In the genomic region with DNA sequence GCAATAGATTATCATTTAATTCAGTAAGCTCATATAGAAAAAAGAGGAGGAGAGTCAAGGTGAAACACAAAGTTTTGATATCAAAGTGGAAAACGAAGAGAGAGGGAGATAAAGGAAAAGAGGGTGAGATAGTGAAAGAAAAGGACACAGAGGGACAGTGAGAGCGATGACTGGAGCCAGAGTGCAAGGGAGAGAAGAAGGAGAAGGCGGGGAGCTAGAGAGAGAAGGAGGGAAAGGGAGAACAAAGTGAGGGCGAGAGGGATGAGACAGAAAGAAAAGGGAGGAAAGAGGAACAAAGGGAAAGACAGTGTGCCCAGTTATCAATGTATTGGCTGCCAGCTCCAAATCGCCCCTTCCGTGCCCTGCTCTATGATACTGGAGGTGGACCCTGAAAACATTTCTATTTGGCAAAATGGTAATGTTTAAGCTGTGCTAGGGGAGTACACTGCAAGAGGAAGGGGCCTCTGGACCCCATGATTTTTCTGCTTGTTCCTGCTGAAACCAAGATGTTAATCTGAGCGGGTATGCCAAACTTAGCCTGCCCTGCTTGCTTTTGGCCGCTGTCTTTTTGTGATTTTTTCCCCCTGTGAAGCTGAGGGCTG, we compare ENCODE assay signal across 20 cellular contexts. TPM values are rescaled to one million over a fixed set of nuclear protein-coding genes. Genes with fewer than 3 reads are reported as not detected.
DNase-seq lines count a peak whose midpoint lies in the region; TF ChIP-seq lines count a peak whose summit lies in the region.
"Had no signal": no experiment of that assay in that cellular context is flagged by ENCODE, and none has a peak within 500 bp of the region (broad histone marks: within the 10 kb centered on the region; RNA-seq: fewer than 3 reads in every experiment).

No MANE protein-coding gene starts in this region.

- no peaks in the 10 kb centered on the region for H3K79me2 ChIP-seq in mesendoderm (ENCODE audit: control insufficient read depth, insufficient read depth, low read length)

- H2BK120ac ChIP-seq in mesendoderm (ENCODE audit: low read depth, low read length): no peak overlapping the region

- TF ChIP-seq CTCF in left ventricle myocardium inferior (IDR thresholded peaks at IDR 0.05; ENCODE audit: borderline replicate concordance) (no peak), coronary artery (IDR thresholded peaks at IDR 0.05) (no peak), liver (IDR thresholded peaks at IDR 0.05; ENCODE audit: low read depth, low read length, missing input control) (no peak), testis (IDR thresholded peaks at IDR 0.05) (no peak)

- H3K4me3 ChIP-seq in left ventricle myocardium inferior: peak overlapping the region; percentile 57
- peak overlapping the region; percentile 16 for H3K4me3 ChIP-seq in coronary artery
- peak overlapping the region; percentile 6 to 52 (median 8) for H3K4me3 ChIP-seq in liver (ENCODE audit: low read depth in 1 of 3, low read length in 3 of 3)
- H3K4me3 ChIP-seq in testis: peak overlapping the region; percentile 22 to 29
- no peak overlapping the region for H3K4me3 ChIP-seq in mesendoderm (ENCODE audit: low read length)
- H3K4me3 ChIP-seq: A549 had no signal

- H3K4me1 ChIP-seq in left ventricle myocardium inferior (peaks cover 3% of the 10 kb centered on the region), liver (ENCODE audit: control insufficient read depth in 4 of 4, insufficient read depth in 4 of 4, low read length in 3 of 4) (peaks cover 0 to 25% (median 11%) of the 10 kb centered on the region in 4 donors), testis (peaks cover 7% of the 10 kb centered on the region), mesendoderm (ENCODE audit: control insufficient read depth, low read depth, low read length) (no peaks in the 10 kb centered on the region)
- H3K4me1 ChIP-seq: A549 had no signal

- H3K4me2 ChIP-seq in mesendoderm (ENCODE audit: low read length): no peak overlapping the region
- H3K4me2 ChIP-seq: A549 had no signal

- H3K9me3 ChIP-seq in left ventricle myocardium inferior (replicated peaks): peaks cover 8% of the 10 kb centered on the region
- H3K9me3 ChIP-seq in liver (ENCODE audit: control insufficient read depth in 4 of 4, low read length in 3 of 4): no peaks in the 10 kb centered on the region
- no peaks in the 10 kb centered on the region for H3K9me3 ChIP-seq in testis
- H3K9me3 ChIP-seq: A549 had no signal

- no peak overlapping the region for H2AK5ac ChIP-seq in mesendoderm (ENCODE audit: low read length)

- no peak for TF ChIP-seq POLR2A in testis (IDR thresholded peaks at IDR 0.05)

- no peak overlapping the region for H2BK15ac ChIP-seq in mesendoderm (replicated peaks; ENCODE audit: low read depth)

- peaks cover 83% of the 10 kb centered on the region for H3K27me3 ChIP-seq in left ventricle myocardium inferior (ENCODE audit: low read depth)
- no peaks in the 10 kb centered on the region for H3K27me3 ChIP-seq in liver (ENCODE audit: control insufficient read depth in 4 of 4, insufficient read depth in 4 of 4, low read length in 3 of 4)
- H3K27me3 ChIP-seq in testis: no peaks in the 10 kb centered on the region
- no peaks in the 10 kb centered on the region for H3K27me3 ChIP-seq in mesendoderm (ENCODE audit: insufficient read depth, low read length, poor library complexity)

- no peak overlapping the region for H2BK5ac ChIP-seq in mesendoderm (ENCODE audit: low read length)

- H3K23ac ChIP-seq in mesendoderm (ENCODE audit: low read length): no peak overlapping the region

- H3K9ac ChIP-seq in liver (ENCODE audit: low read depth in 1 of 2, low read length in 2 of 2) (peak overlapping the region in 1 of 2 donors; percentile 84), mesendoderm (ENCODE audit: low read length) (no peak overlapping the region)

- WGBS in liver: 25% methylated on average over 8 of the region's 8 CpGs
- 22 to 23% methylated on average over 8 of the region's 8 CpGs for WGBS in testis, 2 donors
- WGBS in mesendoderm (ENCODE audit: extremely low coverage, insufficient coverage, low lambda C conversion rate): 100% methylated on average over 1 of the region's 8 CpGs

- H3K27ac ChIP-seq in left ventricle myocardium inferior (replicated peaks) (no peak overlapping the region), coronary artery (no peak overlapping the region), liver (ENCODE audit: low read depth in 1 of 2, low read length in 2 of 2) (peak overlapping the region; percentile 65 to 82), testis (peak overlapping the region; percentile 23 to 71), mesendoderm (ENCODE audit: low read depth, low read length) (no peak overlapping the region)
- H3K27ac ChIP-seq: A549 had no signal

- H3K79me1 ChIP-seq in mesendoderm (ENCODE audit: low read length): no peaks in the 10 kb centered on the region

- H3K36me3 ChIP-seq in left ventricle myocardium inferior: no peaks in the 10 kb centered on the region
- no peaks in the 10 kb centered on the region for H3K36me3 ChIP-seq in liver (ENCODE audit: control insufficient read depth in 4 of 4, insufficient read depth in 3 of 4, low read depth in 1 of 4, low read length in 3 of 4)
- H3K36me3 ChIP-seq in testis (ENCODE audit: low read depth, missing control alignments): no peaks in the 10 kb centered on the region
- no peaks in the 10 kb centered on the region for H3K36me3 ChIP-seq in mesendoderm (ENCODE audit: control insufficient read depth, insufficient read depth, low read length)

- TF ChIP-seq RAD21 in liver (IDR thresholded peaks at IDR 0.05): no peak

- H4K5ac ChIP-seq in mesendoderm (ENCODE audit: low read length): no peak overlapping the region

- no peak overlapping the region for H3K4ac ChIP-seq in mesendoderm (ENCODE audit: low read depth, low read length)

- H3K18ac ChIP-seq in mesendoderm (ENCODE audit: low read length): no peak overlapping the region

- DNase-seq in left ventricle myocardium inferior (no peak), cardiac septum (ENCODE audit: low spot score) (no peak), coronary artery (ENCODE audit: low spot score) (no peak), testis (no peak), GM03348 (ENCODE audit: low spot score) (no peak), mesendoderm (no peak), AML-193 (lab: John Stamatoyannopoulos, UW) (no peak)
- DNase-seq: activated CD4-positive, alpha-beta T cell treated with anti-CD3 and anti-CD28 coated beads for 4 hours; activated gamma-delta T cell treated with Interleukin-2 at 50 U/mL for 16 hours; hippocampal formation; Karpas-422; midbrain; NCI-H1092 treated with DMSO at 0.1 percent for 48 hours; NCI-H2107; NCI-H526 treated with DMSO at 0.1 percent for 48 hours; substantia nigra; T-cell had no signal

- no peak overlapping the region for H3K56ac ChIP-seq in mesendoderm (ENCODE audit: low read length)

- H4K8ac ChIP-seq in mesendoderm (ENCODE audit: low read depth, low read length): no peak overlapping the region

- intact Hi-C loops in left ventricle myocardium inferior (cut with micrococcal nuclease): no loop called here
- intact Hi-C loops in cardiac septum (cut with DNase I): no loop called here
- intact Hi-C loops in testis (cut with DNase I; ENCODE audit: low total_unique reads): no loop called here

TF ChIP-seq in liver, 16 proteins besides CTCF, POLR2A, EP300 and RAD21:
- TF ChIP-seq FOXA1 (IDR thresholded peaks at IDR 0.05) (no peak), GABPA (IDR thresholded peaks at IDR 0.05 in 1 of 2, conservative IDR thresholded peaks at IDR 0.05 in 1 of 2) (no peak), HNF4G (IDR thresholded peaks at IDR 0.05) (no peak), SP1 (IDR thresholded peaks at IDR 0.05) (no peak), EGR1 (IDR thresholded peaks at IDR 0.05; ENCODE audit: low read depth in 2 of 2) (no peak), YY1 (IDR thresholded peaks at IDR 0.05) (no peak), FOXA2 (IDR thresholded peaks at IDR 0.05) (no peak), REST (IDR thresholded peaks at IDR 0.05) (no peak)
TF ChIP-seq in liver: peak in this region for 0.

RNA-seq across cellular contexts. Expression of gene GPX5, which starts 27.8 kb away (rescaled TPM):
- not detected for total RNA-seq in left ventricle myocardium inferior
- not detected for total RNA-seq in cardiac septum
- total RNA-seq in liver: not detected
- polyA plus RNA-seq in liver: not detected
- total RNA-seq in testis: 1 to 10 TPM; 1.2 to 8.1 TPM
- 8.6 TPM for polyA plus RNA-seq in testis (ENCODE audit: insufficient read depth, low read depth, low replicate concordance)
- 0.15 TPM for polyA plus RNA-seq in mesendoderm (2013, experiment 1 of 2)
- polyA plus RNA-seq in mesendoderm (2013, experiment 2 of 2): 0.18 TPM
- total RNA-seq: Right ventricle myocardium inferior, T-cell had no signal
- polyA plus RNA-seq: A549 had no signal

RNA-seq across cellular contexts. Expression of gene GPX6, which starts 37.9 kb away (rescaled TPM):
- total RNA-seq in left ventricle myocardium inferior: not detected
- total RNA-seq in cardiac septum: not detected
- not detected for total RNA-seq in liver
- not detected for polyA plus RNA-seq in liver
- under 1 TPM; 0.19 to 0.87 TPM for total RNA-seq in testis
- 0.54 TPM for polyA plus RNA-seq in testis (ENCODE audit: insufficient read depth, low read depth, low replicate concordance)
- not detected for polyA plus RNA-seq in mesendoderm (2013, experiment 1 of 2)
- polyA plus RNA-seq in mesendoderm (2013, experiment 2 of 2): not detected
- total RNA-seq: Right ventricle myocardium inferior, T-cell had no signal
- polyA plus RNA-seq: A549 had no signal

Comparison
In these comparisons a context has a peak if more than half of its experiments do, and no peak if none do; other contexts are left out.
1. H3K27ac ChIP-seq: peak in liver (2 of 2) and testis (2 of 2); none in left ventricle myocardium inferior (single experiment), coronary artery (0 of 2) and mesendoderm (single experiment).